In the genomic region with DNA sequence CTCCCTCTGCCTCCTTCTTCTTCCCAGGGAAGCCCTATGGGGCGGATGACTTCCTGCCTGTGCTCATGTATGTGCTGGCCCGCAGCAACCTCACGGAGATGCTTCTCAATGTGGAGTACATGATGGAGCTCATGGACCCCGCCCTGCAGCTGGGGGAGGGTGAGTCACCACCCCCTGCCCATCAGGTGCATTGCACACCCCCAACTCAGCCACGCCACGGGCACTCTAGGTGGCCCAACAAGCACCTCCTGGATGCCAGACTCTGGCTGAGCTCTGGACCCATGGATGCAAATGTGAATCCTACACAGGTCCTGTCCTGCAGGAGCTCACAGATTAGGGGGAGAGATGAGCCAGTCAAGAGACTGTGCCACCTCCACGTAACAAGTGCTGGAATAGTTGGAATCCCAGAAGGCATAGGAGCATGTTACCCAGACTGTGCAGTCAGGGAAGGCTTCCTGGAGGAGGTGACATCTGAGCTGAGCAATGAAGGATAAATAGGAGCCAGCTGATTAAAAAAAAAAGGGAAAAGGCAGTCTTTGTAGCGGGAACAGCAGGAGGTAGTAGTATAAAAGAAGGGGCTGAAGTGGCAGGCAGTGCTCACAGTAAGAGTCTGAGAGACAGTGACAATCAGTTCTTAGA, we compare ENCODE assay signal across 1 cellular context.
TF ChIP-seq lines count a peak whose summit lies in the region.

No MANE protein-coding gene starts in this region.

TF ChIP-seq in HEK293, 187 proteins besides CTCF, POLR2A, EP300 and RAD21 (continued from another document):
- TF ChIP-seq, protein P1, sequence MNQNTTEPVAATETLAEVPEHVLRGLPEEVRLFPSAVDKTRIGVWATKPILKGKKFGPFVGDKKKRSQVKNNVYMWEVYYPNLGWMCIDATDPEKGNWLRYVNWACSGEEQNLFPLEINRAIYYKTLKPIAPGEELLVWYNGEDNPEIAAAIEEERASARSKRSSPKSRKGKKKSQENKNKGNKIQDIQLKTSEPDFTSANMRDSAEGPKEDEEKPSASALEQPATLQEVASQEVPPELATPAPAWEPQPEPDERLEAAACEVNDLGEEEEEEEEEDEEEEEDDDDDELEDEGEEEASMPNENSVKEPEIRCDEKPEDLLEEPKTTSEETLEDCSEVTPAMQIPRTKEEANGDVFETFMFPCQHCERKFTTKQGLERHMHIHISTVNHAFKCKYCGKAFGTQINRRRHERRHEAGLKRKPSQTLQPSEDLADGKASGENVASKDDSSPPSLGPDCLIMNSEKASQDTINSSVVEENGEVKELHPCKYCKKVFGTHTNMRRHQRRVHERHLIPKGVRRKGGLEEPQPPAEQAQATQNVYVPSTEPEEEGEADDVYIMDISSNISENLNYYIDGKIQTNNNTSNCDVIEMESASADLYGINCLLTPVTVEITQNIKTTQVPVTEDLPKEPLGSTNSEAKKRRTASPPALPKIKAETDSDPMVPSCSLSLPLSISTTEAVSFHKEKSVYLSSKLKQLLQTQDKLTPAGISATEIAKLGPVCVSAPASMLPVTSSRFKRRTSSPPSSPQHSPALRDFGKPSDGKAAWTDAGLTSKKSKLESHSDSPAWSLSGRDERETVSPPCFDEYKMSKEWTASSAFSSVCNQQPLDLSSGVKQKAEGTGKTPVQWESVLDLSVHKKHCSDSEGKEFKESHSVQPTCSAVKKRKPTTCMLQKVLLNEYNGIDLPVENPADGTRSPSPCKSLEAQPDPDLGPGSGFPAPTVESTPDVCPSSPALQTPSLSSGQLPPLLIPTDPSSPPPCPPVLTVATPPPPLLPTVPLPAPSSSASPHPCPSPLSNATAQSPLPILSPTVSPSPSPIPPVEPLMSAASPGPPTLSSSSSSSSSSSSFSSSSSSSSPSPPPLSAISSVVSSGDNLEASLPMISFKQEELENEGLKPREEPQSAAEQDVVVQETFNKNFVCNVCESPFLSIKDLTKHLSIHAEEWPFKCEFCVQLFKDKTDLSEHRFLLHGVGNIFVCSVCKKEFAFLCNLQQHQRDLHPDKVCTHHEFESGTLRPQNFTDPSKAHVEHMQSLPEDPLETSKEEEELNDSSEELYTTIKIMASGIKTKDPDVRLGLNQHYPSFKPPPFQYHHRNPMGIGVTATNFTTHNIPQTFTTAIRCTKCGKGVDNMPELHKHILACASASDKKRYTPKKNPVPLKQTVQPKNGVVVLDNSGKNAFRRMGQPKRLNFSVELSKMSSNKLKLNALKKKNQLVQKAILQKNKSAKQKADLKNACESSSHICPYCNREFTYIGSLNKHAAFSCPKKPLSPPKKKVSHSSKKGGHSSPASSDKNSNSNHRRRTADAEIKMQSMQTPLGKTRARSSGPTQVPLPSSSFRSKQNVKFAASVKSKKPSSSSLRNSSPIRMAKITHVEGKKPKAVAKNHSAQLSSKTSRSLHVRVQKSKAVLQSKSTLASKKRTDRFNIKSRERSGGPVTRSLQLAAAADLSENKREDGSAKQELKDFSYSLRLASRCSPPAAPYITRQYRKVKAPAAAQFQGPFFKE (tag by site-specific recombination; IDR thresholded peaks at IDR 0.05; ENCODE audit: borderline replicate concordance): no peak
- TF ChIP-seq ZFP3 (tag by site-specific recombination; IDR thresholded peaks at IDR 0.05; ENCODE audit: low read depth) (0 out of 2 replicates have a peak, but pooled peaks have one; percentile 31), ZNF157 (tag by site-specific recombination; IDR thresholded peaks at IDR 0.05) (no peak), ZNF404 (tag by site-specific recombination; IDR thresholded peaks at IDR 0.05) (no peak), ZIC2 (tag by site-specific recombination; IDR thresholded peaks at IDR 0.05) (0 out of 2 replicates have a peak, but pooled peaks have one; percentile 9), MZF1 (tag by site-specific recombination; IDR thresholded peaks at IDR 0.05; ENCODE audit: borderline replicate concordance) (no peak), GLIS2 (tag by site-specific recombination; IDR thresholded peaks at IDR 0.05) (no peak)
- TF ChIP-seq, protein P2, sequence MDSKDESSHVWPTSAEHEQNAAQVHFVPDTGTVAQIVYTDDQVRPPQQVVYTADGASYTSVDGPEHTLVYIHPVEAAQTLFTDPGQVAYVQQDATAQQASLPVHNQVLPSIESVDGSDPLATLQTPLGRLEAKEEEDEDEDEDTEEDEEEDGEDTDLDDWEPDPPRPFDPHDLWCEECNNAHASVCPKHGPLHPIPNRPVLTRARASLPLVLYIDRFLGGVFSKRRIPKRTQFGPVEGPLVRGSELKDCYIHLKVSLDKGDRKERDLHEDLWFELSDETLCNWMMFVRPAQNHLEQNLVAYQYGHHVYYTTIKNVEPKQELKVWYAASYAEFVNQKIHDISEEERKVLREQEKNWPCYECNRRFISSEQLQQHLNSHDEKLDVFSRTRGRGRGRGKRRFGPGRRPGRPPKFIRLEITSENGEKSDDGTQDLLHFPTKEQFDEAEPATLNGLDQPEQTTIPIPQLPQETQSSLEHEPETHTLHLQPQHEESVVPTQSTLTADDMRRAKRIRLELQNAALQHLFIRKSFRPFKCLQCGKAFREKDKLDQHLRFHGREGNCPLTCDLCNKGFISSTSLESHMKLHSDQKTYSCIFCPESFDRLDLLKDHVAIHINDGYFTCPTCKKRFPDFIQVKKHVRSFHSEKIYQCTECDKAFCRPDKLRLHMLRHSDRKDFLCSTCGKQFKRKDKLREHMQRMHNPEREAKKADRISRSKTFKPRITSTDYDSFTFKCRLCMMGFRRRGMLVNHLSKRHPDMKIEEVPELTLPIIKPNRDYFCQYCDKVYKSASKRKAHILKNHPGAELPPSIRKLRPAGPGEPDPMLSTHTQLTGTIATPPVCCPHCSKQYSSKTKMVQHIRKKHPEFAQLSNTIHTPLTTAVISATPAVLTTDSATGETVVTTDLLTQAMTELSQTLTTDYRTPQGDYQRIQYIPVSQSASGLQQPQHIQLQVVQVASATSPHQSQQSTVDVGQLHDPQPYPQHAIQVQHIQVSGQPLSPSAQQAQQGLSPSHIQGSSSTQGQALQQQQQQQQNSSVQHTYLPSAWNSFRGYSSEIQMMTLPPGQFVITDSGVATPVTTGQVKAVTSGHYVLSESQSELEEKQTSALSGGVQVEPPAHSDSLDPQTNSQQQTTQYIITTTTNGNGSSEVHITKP (tag by site-specific recombination; IDR thresholded peaks at IDR 0.05): no peak
TF ChIP-seq in HEK293: peak in this region for 2.
